Comparison of ENCODE assay signal across 21 cellular contexts in genomic region chr1:22753396-22754083, GRCh38. TPM values are rescaled to one million over a fixed set of nuclear protein-coding genes. Genes with fewer than 3 reads are reported as not detected.
DNase-seq lines count a peak whose midpoint lies in the region; ATAC-seq, FAIRE-seq and TF ChIP-seq lines count a peak whose summit lies in the region.
"Had no signal": no experiment of that assay in that cellular context is flagged by ENCODE, and none has a peak within 500 bp of the region (broad histone marks: within the 10 kb centered on the region; RNA-seq: fewer than 3 reads in every experiment).

No MANE protein-coding gene starts in this region.

- H3K27ac Mint-ChIP-seq in mesothelial cell of epicardium = peak overlapping the region; percentile 92
- H3K27ac Mint-ChIP-seq in CD8-positive, alpha-beta memory T cell = no peak overlapping the region
- H3K27ac Mint-ChIP-seq: T-helper 1 cell treated with Interleukin-12 subunit alpha and Interleukin-12 subunit beta and Interleukin-4 antibody, amounts not matched to agents 30 μg/mL and 1 μg/mL, for 36 hours had no signal

- TF ChIP-seq CTCF in A549 (IDR thresholded peaks at IDR 0.05) (no peak), HFF-Myc (IDR thresholded peaks at IDR 0.05; ENCODE audit: low read depth, low read length, missing control alignments) (no peak), choroid plexus epithelial cell (conservative IDR thresholded peaks at IDR 0.05; ENCODE audit: low read depth, low read length) (no peak), mesothelial cell of epicardium (IDR thresholded peaks at IDR 0.05; ENCODE audit: unreplicated experiment) (no peak)

- no peaks in the 10 kb centered on the region for H3K9me3 ChIP-seq in A549
- H3K9me3 ChIP-seq in CD8-positive, alpha-beta memory T cell (ENCODE audit: low read length) = no peaks in the 10 kb centered on the region
- H3K9me3 ChIP-seq: breast epithelium, Peyer's patch, upper lobe of left lung had no signal

- no peaks in the 10 kb centered on the region for H3K27me3 ChIP-seq in CD8-positive, alpha-beta memory T cell (ENCODE audit: insufficient read depth, low read length, poor library complexity, severe bottlenecking)
- H3K27me3 ChIP-seq: breast epithelium, Peyer's patch, upper lobe of left lung had no signal

- no peaks in the 10 kb centered on the region for H3K36me3 Mint-ChIP-seq in mesothelial cell of epicardium
- no peaks in the 10 kb centered on the region for H3K36me3 Mint-ChIP-seq in CD8-positive, alpha-beta memory T cell

- H3K4me3 ChIP-seq in A549 = no peak overlapping the region
- peak overlapping the region; percentile 9; the same call in 1 of the 2 replicates for H3K4me3 ChIP-seq in HFF-Myc (replicated peaks; ENCODE audit: low read depth, low read length)
- H3K4me3 ChIP-seq in choroid plexus epithelial cell (ENCODE audit: low read depth, low read length) = no peak overlapping the region
- H3K4me3 ChIP-seq in CD8-positive, alpha-beta memory T cell (ENCODE audit: low read length) = no peak overlapping the region
- H3K4me3 ChIP-seq: Peyer's patch, upper lobe of left lung had no signal

- no peak overlapping the region for H3K4me2 ChIP-seq in A549

- H3K4me1 Mint-ChIP-seq in mesothelial cell of epicardium = peaks cover 61% of the 10 kb centered on the region
- no peaks in the 10 kb centered on the region for H3K4me1 Mint-ChIP-seq in CD8-positive, alpha-beta memory T cell

- CTCF ChIA-PET in A549 (lab: Yijun Ruan, JAX) = interaction anchor here (1.0 kb wide), 1 partner anchor 49 kb away, joined by 4 read pairs; no protein-coding TSS in a partner anchor
- CTCF ChIA-PET in CD8-positive, alpha-beta memory T cell (lab: Charles Lee) = interaction anchor here (0.6 kb wide), 1 partner anchor 1376 kb away, joined by 4 read pairs; no protein-coding TSS in a partner anchor

- DNase-seq in A549 (ENCODE audit: low read depth in 1 of 2, low spot score in 1 of 2) (no peak), HFF-Myc (ENCODE audit: extremely low read depth, low read depth) (peak; percentile 84), choroid plexus epithelial cell (ENCODE audit: low read depth) (peak; percentile 25), mesothelial cell of epicardium (ENCODE audit: low spot score in 2 of 2, unreplicated experiment in 2 of 2) (no peak)
- DNase-seq in CD8-positive, alpha-beta memory T cell = no peak
- DNase-seq: activated CD4-positive, alpha-beta T cell treated with anti-CD3 and anti-CD28 coated beads, Interleukin-2, amount 50 U/mL, for 1 hour; DND-41; mesendoderm; NCI-H1092 treated with DMSO at 0.1 percent for 48 hours; NCI-H446; Peyer's patch; stimulated activated CD8-positive, alpha-beta memory T cell treated with anti-CD3 and anti-CD28 coated beads, Interleukin-4, amount 100 ng/mL, for 48 hours; upper lobe of left lung had no signal

- no peaks in the 10 kb centered on the region for H3K36me3 ChIP-seq in CD8-positive, alpha-beta memory T cell (ENCODE audit: insufficient read depth, low read length)
- H3K36me3 ChIP-seq: breast epithelium, Peyer's patch, upper lobe of left lung had no signal

- peaks cover 47% of the 10 kb centered on the region for H3K4me1 ChIP-seq in A549
- no peaks in the 10 kb centered on the region for H3K4me1 ChIP-seq in CD8-positive, alpha-beta memory T cell (ENCODE audit: insufficient read depth, low read length)
- H3K4me1 ChIP-seq: breast epithelium had no signal

- POLR2A ChIA-PET in A549 (lab: Yijun Ruan, JAX) = interaction anchor here (0.6 to 0.7 kb wide), 2 partner anchors 9 to 51 kb away, joined by 4 to 5 read pairs; no protein-coding TSS in a partner anchor
- POLR2A ChIA-PET in CD8-positive, alpha-beta memory T cell (lab: Charles Lee) = no interaction called here

- no peak for TF ChIP-seq POLR2A in A549 (IDR thresholded peaks at IDR 0.05; ENCODE audit: low read length)

- H3K27ac ChIP-seq in A549 = peak overlapping the region; percentile 29 to 69; a peak in 4 of 6 replicates
- H3K27ac ChIP-seq in CD8-positive, alpha-beta memory T cell (ENCODE audit: low read depth, low read length) = no peak overlapping the region
- H3K27ac ChIP-seq: parathyroid adenoma, Peyer's patch, upper lobe of left lung had no signal

- ATAC-seq in A549 (no peak), HG02623 (IDR thresholded peaks at IDR 0.05; ENCODE audit: unreplicated experiment) (no peak), GM19397 (IDR thresholded peaks at IDR 0.05; ENCODE audit: unreplicated experiment) (no peak), GM19452 (IDR thresholded peaks at IDR 0.05; ENCODE audit: unreplicated experiment) (no peak)
- ATAC-seq: HepG2 had no signal

- no peaks in the 10 kb centered on the region for H3K9me3 Mint-ChIP-seq in mesothelial cell of epicardium
- no peaks in the 10 kb centered on the region for H3K9me3 Mint-ChIP-seq in CD8-positive, alpha-beta memory T cell
- H3K9me3 Mint-ChIP-seq: T-helper 1 cell treated with Interleukin-12 subunit alpha and Interleukin-12 subunit beta and Interleukin-4 antibody, amounts not matched to agents 30 μg/mL and 1 μg/mL, for 36 hours had no signal

- H3K27me3 Mint-ChIP-seq in mesothelial cell of epicardium (ENCODE audit: low read depth) = no peaks in the 10 kb centered on the region
- peaks cover 4 to 5% of the 10 kb centered on the region in 2 donors for H3K27me3 Mint-ChIP-seq in CD8-positive, alpha-beta memory T cell

- no peak for TF ChIP-seq EP300 in A549 (IDR thresholded peaks at IDR 0.05)

- TF ChIP-seq RAD21 in A549 (conservative IDR thresholded peaks at IDR 0.05 in 1 of 2, IDR thresholded peaks at IDR 0.05 in 1 of 2) = no peak

- H3K4me3 Mint-ChIP-seq in mesothelial cell of epicardium = no peak overlapping the region
- H3K4me3 Mint-ChIP-seq in CD8-positive, alpha-beta memory T cell = no peak overlapping the region
- H3K4me3 Mint-ChIP-seq: T-helper 1 cell treated with Interleukin-12 subunit alpha and Interleukin-12 subunit beta and Interleukin-4 antibody, amounts not matched to agents 30 μg/mL and 1 μg/mL, for 36 hours had no signal

- 96% methylated on average over 9 of the region's 16 CpGs for WGBS in A549 (ENCODE audit: missing lambda C conversion rate)

- no peak for FAIRE-seq in A549 (lab: Jason Lieb, UNC)
- FAIRE-seq: H54, HepG2 had no signal

TF ChIP-seq in A549, 52 proteins besides CTCF, POLR2A, EP300 and RAD21:
- TF ChIP-seq EHMT2 (IDR thresholded peaks at IDR 0.05; ENCODE audit: low read depth) (no peak), SREBF2 (IDR thresholded peaks at IDR 0.05) (no peak), HES2 (IDR thresholded peaks at IDR 0.05) (no peak), SMC3 (IDR thresholded peaks at IDR 0.05) (no peak), KDM1A (IDR thresholded peaks at IDR 0.05; ENCODE audit: low read depth) (no peak), HOXB5 (CRISPR knock-in tag; IDR thresholded peaks at IDR 0.05) (no peak)

RNA-seq across cellular contexts. Expression of gene EPHB2, which starts 42.9 kb away (rescaled TPM):
- polyA plus RNA-seq in A549 (2011; rRNA removed) (13.0 and 15.9 TPM in 2 replicates), A549 (2017; fragmentation: RNase III; extraction: RNeasy Plus Mini Kit Qiagen cat#74134 plus additional on column Dnase treatment) (31.4 to 35.3 TPM (median 33.8 TPM) in 3 replicates)
- polyA plus RNA-seq in A549 (2012; cell fraction: cytosol; rRNA removed) = 18.6 and 22.8 TPM in 2 replicates
- polyA plus RNA-seq in A549 (2012; cell fraction: nucleus; rRNA removed) = 40.4 and 46.8 TPM in 2 replicates
- polyA minus RNA-seq in A549 (2011; rRNA and poly(A)+ RNA removed) = 43.4 and 70.5 TPM in 2 replicates
- 125 to 133 TPM (median 130 TPM) in 3 replicates for total RNA-seq in mesothelial cell of epicardium
- under 1 TPM; 0.22 to 0.33 TPM for total RNA-seq in CD8-positive, alpha-beta memory T cell
- polyA plus RNA-seq in CD8-positive, alpha-beta memory T cell = not detected

Comparison
In these comparisons a context has a peak if more than half of its experiments do, and no peak if none do; other contexts are left out.
1. DNase-seq: peak in HFF-Myc (single experiment) and choroid plexus epithelial cell (single experiment); none in A549 (0 of 2), mesothelial cell of epicardium (0 of 2) and CD8-positive, alpha-beta memory T cell (0 of 5).
2. RNA of gene EPHB2, which starts 42.9 kb away (total RNA-seq): 125 to 133 TPM in mesothelial cell of epicardium; 0.22 to 0.33 TPM in CD8-positive, alpha-beta memory T cell; every median in the first group is over 10 times any median in the second.